Comparison of ENCODE assay signal across 12 cellular contexts in genomic region chr17:72362466-72363335, GRCh38.
DNase-seq lines count a peak whose midpoint lies in the region; ATAC-seq lines count a peak whose summit lies in the region.
"Had no signal": no experiment of that assay in that cellular context is flagged by ENCODE, and none has a peak within 500 bp of the region (broad histone marks: within the 10 kb centered on the region; RNA-seq: fewer than 3 reads in every experiment).

No MANE protein-coding gene starts in this region.

- DNase-seq in A172 (ENCODE audit: low spot score) = peak; percentile 90
- peak; percentile 96 for DNase-seq in HPDE6-E6E7 (ENCODE audit: extremely low spot score)
- DNase-seq in adipocyte (ENCODE audit: low read depth) = peak; percentile 73
- peak; percentile 73 for DNase-seq in glomerular visceral epithelial cell (ENCODE audit: extremely low spot score)
- no peak for DNase-seq in NCI-H2227 treated with DMSO at 0.1 percent for 48 hours (lab: John Stamatoyannopoulos, UW)
- no peak for DNase-seq in dedifferentiated amniotic fluid mesenchymal stem cell (ENCODE audit: extremely low spot score)
- no peak for DNase-seq in T-helper 2 cell
- DNase-seq: NCI-H2029; NK-92 treated with Interleukin-12 subunit alpha and Interleukin-12 subunit beta, amount 100 ng/mL, for 24 hours had no signal

- no peak overlapping the region for H3K4me3 ChIP-seq in adipocyte (ENCODE audit: low read length)
- H3K4me3 ChIP-seq: tibial nerve had no signal

- no peak for ATAC-seq in HG03280 (IDR thresholded peaks at IDR 0.05; ENCODE audit: unreplicated experiment)

- H3K4me1 ChIP-seq in adipocyte (ENCODE audit: control insufficient read depth, insufficient read depth, low read length) = peaks cover 10% of the 10 kb centered on the region

- no peak overlapping the region for H3K9ac ChIP-seq in adipocyte (ENCODE audit: low read length)
- H3K9ac ChIP-seq: KMS-11 had no signal

- H3K27me3 ChIP-seq in adipocyte (replicated peaks; ENCODE audit: control insufficient read depth, insufficient read depth, low read length) = no peaks in the 10 kb centered on the region
- H3K27me3 ChIP-seq: tibial nerve had no signal

- H3K9me3 ChIP-seq in adipocyte (ENCODE audit: control insufficient read depth, low read length) = peaks cover 4% of the 10 kb centered on the region
- H3K9me3 ChIP-seq: tibial nerve had no signal

- no peaks in the 10 kb centered on the region for H3K36me3 ChIP-seq in adipocyte (ENCODE audit: control insufficient read depth, insufficient read depth, low read length, severe bottlenecking)
- H3K36me3 ChIP-seq: tibial nerve had no signal

Comparison
In these comparisons a context has a peak if more than half of its experiments do, and no peak if none do; other contexts are left out.
1. DNase-seq: peak in A172 (single experiment), HPDE6-E6E7 (single experiment), adipocyte (single experiment) and glomerular visceral epithelial cell (single experiment); none in NCI-H2227 treated with DMSO at 0.1 percent for 48 hours (single experiment), dedifferentiated amniotic fluid mesenchymal stem cell (single experiment) and T-helper 2 cell (0 of 5).